Comparison of ENCODE assay signal across 23 cellular contexts in the genomic region with DNA sequence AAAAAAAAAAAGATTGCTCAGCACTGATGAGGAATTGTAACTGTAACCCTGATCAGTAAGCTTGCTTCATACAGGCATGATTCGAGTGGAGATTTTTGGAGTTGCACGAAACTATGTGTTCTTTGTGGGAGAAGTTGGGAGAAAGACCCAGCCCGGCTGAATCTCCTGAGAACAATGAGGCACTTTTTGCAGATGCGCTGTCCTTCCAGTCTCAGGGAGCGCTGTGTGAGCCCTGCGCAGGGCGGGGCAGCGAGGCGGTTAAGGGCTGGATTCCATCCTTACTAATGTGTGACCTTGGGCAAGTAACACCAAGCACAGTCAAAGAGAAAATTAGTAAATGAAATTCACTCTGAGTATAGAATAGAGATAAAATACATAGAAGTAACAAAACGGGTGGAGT.
DNase-seq lines count a peak whose midpoint lies in the region; ATAC-seq and TF ChIP-seq lines count a peak whose summit lies in the region.
"Had no signal": no experiment of that assay in that cellular context is flagged by ENCODE, and none has a peak within 500 bp of the region (broad histone marks: within the 10 kb centered on the region; RNA-seq: fewer than 3 reads in every experiment).

No MANE protein-coding gene starts in this region.

- CTCF ChIA-PET in naive thymus-derived CD4-positive, alpha-beta T cell (lab: Charles Lee): no interaction called here

- H3K36me3 ChIP-seq in RWPE2 (ENCODE audit: low read depth): peaks cover 9% of the 10 kb centered on the region
- H3K36me3 ChIP-seq in naive thymus-derived CD4-positive, alpha-beta T cell (ENCODE audit: control insufficient read depth in 2 of 3, insufficient read depth in 3 of 3, low read length in 3 of 3): no peaks in the 10 kb centered on the region
- H3K36me3 ChIP-seq: adrenal gland, BLaER1, HAP-1, stomach had no signal

- no peaks in the 10 kb centered on the region for H3K9me3 Mint-ChIP-seq in T-helper 2 cell treated with Interferon-gamma antibody and Interleukin-4, amounts not matched to agents 5 μg/mL and 100 μg/mL, for 36 hours
- no peaks in the 10 kb centered on the region for H3K9me3 Mint-ChIP-seq in naive thymus-derived CD4-positive, alpha-beta T cell
- H3K9me3 Mint-ChIP-seq: neural crest cell, T-cell had no signal

- DNase-seq in Ammon's horn (ENCODE audit: low spot score): peak; percentile 70
- DNase-seq in RWPE2 (ENCODE audit: low spot score): no peak
- peak; percentile 25 for DNase-seq in foreskin melanocyte
- peak in 35 of 56 donors; percentile 4 to 70 (median 29) for DNase-seq in nucleus accumbens (lab: John Stamatoyannopoulos, UW)
- no peak for DNase-seq in T-helper 2 cell treated with Interferon-gamma antibody and Interleukin-4, amounts not matched to agents 5 μg/mL and 100 μg/mL, for 36 hours (ENCODE audit: low spot score)
- DNase-seq in NCI-H524 (lab: John Stamatoyannopoulos, UW): no peak
- no peak for DNase-seq in naive thymus-derived CD4-positive, alpha-beta T cell
- no peak for DNase-seq in GDM1 (lab: John Stamatoyannopoulos, UW)
- DNase-seq: activated CD4-positive, alpha-beta T cell treated with anti-CD3 and anti-CD28 coated beads, Interleukin-2, amount 50 U/mL, for 48 hours; adrenal gland; foreskin fibroblast; NCI-H1436 treated with DMSO at 0.1 percent for 48 hours; NCI-H2171; NCI-H69; SHP77; stimulated activated CD4-positive, alpha-beta T cell treated with anti-CD3 and anti-CD28 coated beads, Interleukin-2, amount 100 ng/mL, for 48 hours; stomach; T-cell had no signal

- H3K4me1 ChIP-seq in RWPE2 (ENCODE audit: insufficient read depth, poor library complexity, severe bottlenecking): peaks cover 34% of the 10 kb centered on the region
- peaks cover 0 to 4% of the 10 kb centered on the region in 2 donors for H3K4me1 ChIP-seq in naive thymus-derived CD4-positive, alpha-beta T cell (ENCODE audit: control insufficient read depth in 2 of 2, insufficient read depth in 2 of 2, low read length in 2 of 2)
- H3K4me1 ChIP-seq: adrenal gland had no signal

- intact Hi-C loops in naive thymus-derived CD4-positive, alpha-beta T cell (cut with micrococcal nuclease): no loop called here

- POLR2A ChIA-PET in naive thymus-derived CD4-positive, alpha-beta T cell (lab: Charles Lee): no interaction called here

- H3K9me3 ChIP-seq in RWPE2 (ENCODE audit: severe bottlenecking): no peaks in the 10 kb centered on the region
- no peaks in the 10 kb centered on the region for H3K9me3 ChIP-seq in naive thymus-derived CD4-positive, alpha-beta T cell (ENCODE audit: control insufficient read depth in 2 of 3, low read length in 3 of 3)
- H3K9me3 ChIP-seq: adrenal gland, BLaER1, HAP-1, stomach had no signal

- ATAC-seq in RWPE2 (ENCODE audit: low read depth): no peak
- ATAC-seq in naive thymus-derived CD4-positive, alpha-beta T cell: no peak
- ATAC-seq: HepG2, T-cell had no signal

- peaks cover 3% of the 10 kb centered on the region for H3K4me1 Mint-ChIP-seq in T-helper 2 cell treated with Interferon-gamma antibody and Interleukin-4, amounts not matched to agents 5 μg/mL and 100 μg/mL, for 36 hours (ENCODE audit: low read depth)
- H3K4me1 Mint-ChIP-seq in naive thymus-derived CD4-positive, alpha-beta T cell: peaks cover 6 to 35% (median 31%) of the 10 kb centered on the region in 7 donors

- TF ChIP-seq CTCF in RWPE2 (IDR thresholded peaks at IDR 0.05; ENCODE audit: poor library complexity, severe bottlenecking): no peak

- H3K27ac Mint-ChIP-seq in T-helper 2 cell treated with Interferon-gamma antibody and Interleukin-4, amounts not matched to agents 5 μg/mL and 100 μg/mL, for 36 hours: no peak overlapping the region
- H3K27ac Mint-ChIP-seq in naive thymus-derived CD4-positive, alpha-beta T cell: peak overlapping the region in 2 of 9 donors; percentile 7 to 79

- no peaks in the 10 kb centered on the region for H3K36me3 Mint-ChIP-seq in T-helper 2 cell treated with Interferon-gamma antibody and Interleukin-4, amounts not matched to agents 5 μg/mL and 100 μg/mL, for 36 hours (ENCODE audit: low read depth)
- H3K36me3 Mint-ChIP-seq in naive thymus-derived CD4-positive, alpha-beta T cell: peaks cover 0 to 7% (median 0%) of the 10 kb centered on the region in 5 donors
- H3K36me3 Mint-ChIP-seq: T-cell had no signal

- peak overlapping the region; percentile 99 for H3K27ac ChIP-seq in RWPE2 (ENCODE audit: poor library complexity, severe bottlenecking)
- H3K27ac ChIP-seq in naive thymus-derived CD4-positive, alpha-beta T cell (ENCODE audit: low read depth, low read length): no peak overlapping the region
- H3K27ac ChIP-seq: adrenal gland, BLaER1, stomach had no signal

- H3K27me3 Mint-ChIP-seq in T-helper 2 cell treated with Interferon-gamma antibody and Interleukin-4, amounts not matched to agents 5 μg/mL and 100 μg/mL, for 36 hours (ENCODE audit: low read depth): no peaks in the 10 kb centered on the region
- no peaks in the 10 kb centered on the region for H3K27me3 Mint-ChIP-seq in naive thymus-derived CD4-positive, alpha-beta T cell
- H3K27me3 Mint-ChIP-seq: T-cell had no signal

- H3K4me3 Mint-ChIP-seq in T-helper 2 cell treated with Interferon-gamma antibody and Interleukin-4, amounts not matched to agents 5 μg/mL and 100 μg/mL, for 36 hours: no peak overlapping the region
- no peak overlapping the region for H3K4me3 Mint-ChIP-seq in naive thymus-derived CD4-positive, alpha-beta T cell
- H3K4me3 Mint-ChIP-seq: neural crest cell, T-cell had no signal

- no peak overlapping the region for H3K4me3 ChIP-seq in RWPE2 (ENCODE audit: severe bottlenecking)
- H3K4me3 ChIP-seq in naive thymus-derived CD4-positive, alpha-beta T cell (ENCODE audit: low read length): no peak overlapping the region
- H3K4me3 ChIP-seq: adrenal gland, BLaER1, HAP-1, skin epidermis, stomach had no signal

- H3K27me3 ChIP-seq in RWPE2 (ENCODE audit: insufficient read depth, poor library complexity, severe bottlenecking): no peaks in the 10 kb centered on the region
- no peaks in the 10 kb centered on the region for H3K27me3 ChIP-seq in naive thymus-derived CD4-positive, alpha-beta T cell (ENCODE audit: control insufficient read depth in 2 of 2, insufficient read depth in 2 of 2, low read length in 2 of 2)
- H3K27me3 ChIP-seq: adrenal gland, BLaER1, stomach had no signal

Comparison
In these comparisons a context has a peak if more than half of its experiments do, and no peak if none do; other contexts are left out.
1. DNase-seq: peak in Ammon's horn (single experiment), foreskin melanocyte (single experiment) and nucleus accumbens (35 of 56); none in RWPE2 (single experiment), T-helper 2 cell treated with Interferon-gamma antibody and Interleukin-4, amounts not matched to agents 5 μg/mL and 100 μg/mL, for 36 hours (single experiment), NCI-H524 (0 of 2), naive thymus-derived CD4-positive, alpha-beta T cell (0 of 9) and GDM1 (single experiment).